In the genomic region with DNA sequence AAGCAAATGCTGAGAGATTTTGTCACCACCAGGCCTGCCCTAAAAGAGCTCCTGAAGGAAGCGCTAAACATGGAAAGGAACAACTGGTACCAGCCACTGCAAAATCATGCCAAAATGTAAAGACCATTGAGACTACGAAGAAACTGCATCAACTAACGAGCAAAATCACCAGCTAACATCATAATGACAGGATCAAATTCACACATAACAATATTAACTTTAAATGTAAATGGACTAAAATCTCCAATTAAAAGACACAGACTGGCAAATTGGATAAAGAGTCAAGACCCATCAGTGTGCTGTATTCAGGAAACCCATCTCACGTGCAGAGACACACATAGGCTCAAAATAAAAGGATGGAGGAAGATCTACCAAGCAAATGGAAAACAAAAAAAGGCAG, we compare ENCODE assay signal across 1 cellular context.
A peak's percentile ranks its signal among the peaks of the same experiment; 100 is the strongest.
DNase-seq lines count a peak whose midpoint lies in the region; ATAC-seq, FAIRE-seq and TF ChIP-seq lines count a peak whose summit lies in the region.
"Not testable (repeated sequence)": the region's sequence is repeated elsewhere in the genome, so short reads cannot be mapped to it uniquely, and the experiment has no call there.

No MANE protein-coding gene starts in this region.

- ATAC-seq in K562, result not testable (repeated sequence)

- CTCF ChIA-PET in K562 (lab: Yijun Ruan, JAX; ENCODE audit: low intra/inter-chr PET ratio), result not testable (repeated sequence)

- H3K79me2 ChIP-seq in K562 (ENCODE audit: control insufficient read depth, insufficient read depth, low read length), result peaks cover 20% of the 10 kb centered on the region

- not testable (repeated sequence) for H4K20me1 ChIP-seq in K562 (replicated peaks; ENCODE audit: control insufficient read depth, insufficient read depth, low read length)

- not testable (repeated sequence) for TF ChIP-seq POLR2A in K562 (conservative IDR thresholded peaks at IDR 0.05)

- DNase-seq in K562 (ENCODE audit: extremely low read depth in 1 of 4, low spot score in 3 of 4), result not testable (repeated sequence)

- H3K27me3 ChIP-seq in K562 (ENCODE audit: control insufficient read depth in 2 of 2, insufficient read depth in 2 of 2, low read length in 2 of 2), result not testable (repeated sequence)

- not testable (repeated sequence) for H3K9ac ChIP-seq in K562 (ENCODE audit: insufficient read depth in 1 of 2, low read depth in 2 of 2, low read length in 2 of 2)

- not testable (repeated sequence) for TF ChIP-seq EP300 in K562 (IDR thresholded peaks at IDR 0.05; ENCODE audit: low read length)

- not testable (repeated sequence) for H3K4me1 ChIP-seq in K562 (replicated peaks in 1 of 2; ENCODE audit: control insufficient read depth in 2 of 2, insufficient read depth in 2 of 2, low read length in 2 of 2)

- TF ChIP-seq CTCF in K562 (IDR thresholded peaks at IDR 0.05 in 2 of 3, conservative IDR thresholded peaks at IDR 0.05 in 1 of 3; ENCODE audit: insufficient read depth in 2 of 3, low read depth in 1 of 3, low read length in 3 of 3), result not testable (repeated sequence)

- TF ChIP-seq RAD21 in K562 (CRISPR knock-in tag; conservative IDR thresholded peaks at IDR 0.05 in 1 of 2, IDR thresholded peaks at IDR 0.05 in 1 of 2), result not testable (repeated sequence)

- POLR2A ChIA-PET in K562 (lab: Yijun Ruan, JAX), result not testable (repeated sequence)

- FAIRE-seq in K562 (lab: Jason Lieb, UNC), result not testable (repeated sequence)

- H3K4me2 ChIP-seq in K562 (ENCODE audit: insufficient read depth, low read length), result not testable (repeated sequence)

- BruUV-seq in K562 (replicated peaks; lab: Mats Ljungman, UMichigan), result not testable (repeated sequence)

- H3K36me3 ChIP-seq in K562 (ENCODE audit: control insufficient read depth, insufficient read depth, low read length), result peaks cover 15% of the 10 kb centered on the region; the same call in 1 of the 3 replicates

- intact Hi-C loops in K562 (cut with micrococcal nuclease), result not testable (repeated sequence)

- in situ Hi-C loops in K562 (cut with MboI), result not testable (repeated sequence)

- not testable (repeated sequence) for H3K9me3 ChIP-seq in K562 (replicated peaks; ENCODE audit: control insufficient read depth, insufficient read depth, low read depth, low read length)

- not testable (repeated sequence) for H3K4me3 ChIP-seq in K562

- not testable (repeated sequence) for H3K27ac ChIP-seq in K562 (ENCODE audit: extremely low read depth, low read depth, low read length)

- not testable (repeated sequence) for H2AFZ ChIP-seq in K562 (ENCODE audit: low read depth, low read length)

- not testable (repeated sequence) for H3K9me1 ChIP-seq in K562 (ENCODE audit: control insufficient read depth, insufficient read depth, low read length)

- 60% methylated on average over 1 of the region's 4 CpGs for WGBS in K562 (ENCODE audit: insufficient coverage, low coverage, missing lambda C conversion rate)

TF ChIP-seq in K562, 482 proteins besides CTCF, POLR2A, EP300 and RAD21:
- peak; percentile 82 for TF ChIP-seq ZNF507 (tag; conservative IDR thresholded peaks at IDR 0.05)
- TF ChIP-seq ZNF354B (CRISPR knock-in tag; IDR thresholded peaks at IDR 0.05), result peak; percentile 71
TF ChIP-seq in K562: peak in this region for 2; not testable (repeated sequence) for 480.
